Comparison of ENCODE assay signal across 20 cellular contexts in genomic region chr5:95005811-95006210, GRCh38.
"Had no signal": no experiment of that assay in that cellular context is flagged by ENCODE, and none has a peak within 500 bp of the region (broad histone marks: within the 10 kb centered on the region; RNA-seq: fewer than 3 reads in every experiment).

No MANE protein-coding gene starts in this region.

- ATAC-seq: effector memory CD8-positive, alpha-beta T cell; esophagus mucosa; foreskin keratinocyte; gastrocnemius medialis; gastroesophageal sphincter; heart left ventricle; heart right ventricle had no signal

- DNase-seq: colonic mucosa; cortex of kidney; dermis blood vessel endothelial cell; dorsolateral prefrontal cortex; effector CD4-positive, alpha-beta T cell; effector CD8-positive, alpha-beta T cell; effector memory CD4-positive, alpha-beta T cell; effector memory CD8-positive, alpha-beta T cell; endodermal cell; erythroblast; esophagus squamous epithelium; foreskin fibroblast; foreskin keratinocyte; foreskin melanocyte; gastrocnemius medialis; glutamatergic neuron; heart left ventricle; heart right ventricle had no signal
